Comparison of ENCODE assay signal across 8 cellular contexts in the genomic region with DNA sequence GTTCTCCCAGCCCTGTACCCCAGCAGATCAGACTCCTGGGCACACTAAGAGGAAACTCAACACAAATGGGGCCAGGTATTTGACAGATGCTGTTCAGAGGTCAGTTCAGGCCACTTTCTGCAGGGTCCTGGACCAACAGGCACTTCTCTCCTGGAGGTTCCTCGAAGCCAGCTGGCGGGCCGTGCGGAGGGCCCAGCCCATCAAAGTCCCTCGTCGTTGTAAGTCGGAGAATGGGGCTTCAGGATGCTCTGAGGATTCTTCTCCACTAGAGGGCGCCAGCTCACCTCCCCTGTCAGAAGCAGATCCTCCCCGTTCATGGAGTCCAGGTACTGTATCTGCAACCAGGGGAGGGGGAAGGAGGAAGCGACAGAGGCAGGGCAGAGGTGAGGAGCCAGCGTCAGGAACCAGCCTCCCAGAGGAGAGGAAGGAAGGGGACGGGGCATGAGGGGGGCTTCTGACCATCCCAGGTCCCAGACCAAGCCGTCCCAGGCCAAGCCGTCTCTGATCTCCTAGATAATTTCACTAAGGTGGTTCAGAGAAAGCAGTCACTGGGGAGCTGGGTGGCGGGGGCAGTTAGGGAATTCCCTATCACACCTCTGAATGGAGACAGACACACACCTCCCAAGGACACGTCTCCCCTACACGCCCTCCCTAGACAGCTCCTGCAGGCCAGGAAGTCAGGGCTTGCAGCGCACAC.
A peak's percentile ranks its signal among the peaks of the same experiment; 100 is the strongest.
DNase-seq lines count a peak whose midpoint lies in the region; ATAC-seq and TF ChIP-seq lines count a peak whose summit lies in the region.

No MANE protein-coding gene starts in this region.

- peak; percentile 50 for ATAC-seq in HG02678 (IDR thresholded peaks at IDR 0.05; ENCODE audit: unreplicated experiment)
- no peak for ATAC-seq in GM18873 (IDR thresholded peaks at IDR 0.05; ENCODE audit: low FRiP score, unreplicated experiment)

- in situ Hi-C loops in T47D (cut with HindIII; ENCODE audit: low pct_unique_long_range_greater_than_20kb, low sequenced_read_pairs): no loop called here

- no peak overlapping the region for H3K4me3 ChIP-seq in WI38 (ENCODE audit: low read depth, low read length)

- DNase-seq in COLO829 (ENCODE audit: low spot score): peak; percentile 83
- peak; percentile 95 for DNase-seq in NCI-H2196 treated with DMSO at 0.1 percent for 48 hours (lab: John Stamatoyannopoulos, UW; ENCODE audit: unreplicated experiment)
- DNase-seq in T47D (ENCODE audit: low read depth in 1 of 2, low spot score in 1 of 2): peak; percentile 79 to 92
- DNase-seq in iris pigment epithelial cell (ENCODE audit: low read depth): peak; percentile 91
- DNase-seq in stimulated activated CD4-positive, alpha-beta T cell treated with anti-CD3 and anti-CD28 coated beads, Interleukin-15, amount 100 ng/mL, for 48 hours (ENCODE audit: low read depth in 2 of 2): peak; percentile 74 to 82

- TF ChIP-seq CTCF in WI38 (IDR thresholded peaks at IDR 0.05; ENCODE audit: low read depth, low read length): peak; percentile 87
